In genomic region chr3:18841422-18842343, GRCh38 we compare ENCODE assay signal across 25 cellular contexts.
"Had no signal": no experiment of that assay in that cellular context is flagged by ENCODE, and none has a peak within 500 bp of the region (broad histone marks: within the 10 kb centered on the region; RNA-seq: fewer than 3 reads in every experiment).

No MANE protein-coding gene starts in this region.

- H3K27ac Mint-ChIP-seq: activated CD4-positive, alpha-beta memory T cell treated with anti-CD3 and anti-CD28 coated beads, Interleukin-2, amount 10 ng/mL, durations not matched to agents 7 days and 5 days; activated CD4-positive, alpha-beta T cell treated with anti-CD3 and anti-CD28 coated beads for 36 hours; activated naive CD4-positive, alpha-beta T cell treated with anti-CD3 and anti-CD28 coated beads for 36 hours; activated naive CD8-positive, alpha-beta T cell; activated T-helper 17 cell treated with anti-CD3 and anti-CD28 coated beads, Interleukin-2, amount 50 U/mL, for 72 hours; T-cell had no signal

- H3K27ac ChIP-seq: body of pancreas, WERI-Rb-1 had no signal

- H3K36me3 Mint-ChIP-seq: activated naive CD8-positive, alpha-beta T cell; T-cell had no signal

- ATAC-seq: activated CD4-positive, alpha-beta T cell treated with anti-CD3 and anti-CD28 coated beads for 36 hours; activated T-helper 17 cell treated with anti-CD3 and anti-CD28 coated beads, Interleukin-2, amount 50 U/mL, for 72 hours; body of pancreas; K562; PC-3; T-cell had no signal

- H3K27me3 Mint-ChIP-seq: activated CD4-positive, alpha-beta memory T cell treated with anti-CD3 and anti-CD28 coated beads, Interleukin-2, amount 10 ng/mL, durations not matched to agents 7 days and 5 days; activated CD4-positive, alpha-beta T cell treated with anti-CD3 and anti-CD28 coated beads for 36 hours; activated naive CD8-positive, alpha-beta T cell; activated T-helper 17 cell treated with anti-CD3 and anti-CD28 coated beads, Interleukin-2, amount 50 U/mL, for 72 hours; central memory CD8-positive, alpha-beta T cell; T-cell had no signal

- H3K36me3 ChIP-seq: WERI-Rb-1 had no signal

- H3K27me3 ChIP-seq: body of pancreas had no signal

- FAIRE-seq: bronchial epithelial cell, K562, RCC 7860 had no signal

- H3K9me3 Mint-ChIP-seq: activated CD4-positive, alpha-beta memory T cell treated with anti-CD3 and anti-CD28 coated beads, Interleukin-2, amount 10 ng/mL, durations not matched to agents 7 days and 5 days; activated naive CD4-positive, alpha-beta T cell treated with anti-CD3 and anti-CD28 coated beads for 36 hours; activated T-helper 17 cell treated with anti-CD3 and anti-CD28 coated beads, Interleukin-2, amount 50 U/mL, for 72 hours; central memory CD8-positive, alpha-beta T cell; T-cell had no signal

- H3K4me3 ChIP-seq: body of pancreas, K562 had no signal

- H3K4me3 Mint-ChIP-seq: activated CD4-positive, alpha-beta memory T cell treated with anti-CD3 and anti-CD28 coated beads, Interleukin-2, amount 10 ng/mL, durations not matched to agents 7 days and 5 days; activated CD4-positive, alpha-beta T cell treated with anti-CD3 and anti-CD28 coated beads for 36 hours; activated naive CD4-positive, alpha-beta T cell treated with anti-CD3 and anti-CD28 coated beads for 36 hours; activated naive CD8-positive, alpha-beta T cell; activated T-helper 17 cell treated with anti-CD3 and anti-CD28 coated beads, Interleukin-2, amount 50 U/mL, for 72 hours; central memory CD8-positive, alpha-beta T cell; T-cell had no signal

- DNase-seq: activated CD4-positive, alpha-beta memory T cell treated with anti-CD3 and anti-CD28 coated beads, Interleukin-2, amount 10 ng/mL, durations not matched to agents 7 days and 5 days; activated CD4-positive, alpha-beta T cell treated with anti-CD3 and anti-CD28 coated beads for 36 hours; activated CD4-positive, alpha-beta T cell treated with anti-CD3 and anti-CD28 coated beads, Interleukin-2, amount 50 U/mL, for 1 hour; activated gamma-delta T cell; activated naive CD4-positive, alpha-beta T cell treated with anti-CD3 and anti-CD28 coated beads for 36 hours; activated T-cell treated with anti-CD3 and anti-CD28 coated beads for 4 hours; activated T-cell treated with anti-CD3 and anti-CD28 coated beads, Interleukin-2, amount 50 U/mL, for 48 hours; body of pancreas; Karpas-422; NCI-H1092; NCI-H1417; NCI-H1930; NCI-H510A treated with DMSO at 0.1 percent for 48 hours; NCI-H69; NK-92 treated with Interleukin-12 subunit alpha and Interleukin-12 subunit beta, amount 100 ng/mL, for 24 hours; PC-3; SHP77 treated with DMSO at 0.1 percent for 48 hours; T-cell; WERI-Rb-1 had no signal

- H3K9me3 ChIP-seq: body of pancreas had no signal

- H3K4me1 ChIP-seq: body of pancreas had no signal
